Comparison of ENCODE assay signal across 33 cellular contexts in genomic region chr1:231208980-231209379, GRCh38. TPM values are rescaled to one million over a fixed set of nuclear protein-coding genes. Genes with fewer than 3 reads are reported as not detected.
"Had no signal": no experiment of that assay in that cellular context is flagged by ENCODE, and none has a peak within 500 bp of the region (broad histone marks: within the 10 kb centered on the region; RNA-seq: fewer than 3 reads in every experiment).

No MANE protein-coding gene starts in this region.

- ATAC-seq: activated CD4-positive, CD25-positive, alpha-beta regulatory T cell treated with anti-CD3 and anti-CD28 coated beads, Interleukin-2, amount 50 U/mL, for 24 hours; activated CD8-positive, alpha-beta T cell treated with anti-CD3 and anti-CD28 coated beads for 36 hours; activated naive CD8-positive, alpha-beta T cell treated with anti-CD3 and anti-CD28 coated beads, Interleukin-2, amount 50 U/mL, for 24 hours; body of pancreas; effector memory CD8-positive, alpha-beta T cell; foreskin keratinocyte; gastrocnemius medialis had no signal

- H3K27ac ChIP-seq: adrenal gland, body of pancreas, esophagus muscularis mucosa, foreskin keratinocyte, gastrocnemius medialis, WERI-Rb-1 had no signal

- H3K4me1 ChIP-seq: adrenal gland, foreskin keratinocyte, gastrocnemius medialis had no signal

- DNase-seq: activated B cell treated with CpG ODN at 0.5 μM for 24 hours; activated CD4-positive, alpha-beta T cell treated with anti-CD3 and anti-CD28 coated beads for 48 hours; activated CD4-positive, alpha-beta T cell treated with anti-CD3 and anti-CD28 coated beads, Interleukin-2, amount 50 U/mL, for 1 hour; activated CD4-positive, alpha-beta T cell treated with anti-CD3 and anti-CD28 coated beads, Interleukin-2, amount 50 U/mL, for 48 hours; activated CD8-positive, alpha-beta memory T cell treated with anti-CD3 and anti-CD28 coated beads for 24 hours; activated CD8-positive, alpha-beta T cell treated with anti-CD3 and anti-CD28 coated beads for 36 hours; activated effector memory CD4-positive, alpha-beta T cell treated with anti-CD3 and anti-CD28 coated beads, Interleukin-2, amount 50 U/mL, for 16 hours; activated naive CD4-positive, alpha-beta T cell treated with anti-CD3 and anti-CD28 coated beads for 36 hours; activated naive CD8-positive, alpha-beta T cell treated with anti-CD3 and anti-CD28 coated beads for 36 hours; activated naive CD8-positive, alpha-beta T cell treated with anti-CD3 and anti-CD28 coated beads, Interleukin-2, amount 50 U/mL, for 24 hours; activated T-cell treated with anti-CD3 and anti-CD28 coated beads, Interleukin-2, amount 50 U/mL, for 1 hour; activated T-cell treated with anti-CD3 and anti-CD28 coated beads, Interleukin-2, amount 50 U/mL, for 48 hours; adrenal gland; amygdala; body of pancreas; caudate nucleus; cortex of kidney; dermis blood vessel endothelial cell; effector CD4-positive, alpha-beta T cell; effector memory CD8-positive, alpha-beta T cell; erythroblast; foreskin keratinocyte; gastrocnemius medialis; glutamatergic neuron; T1000; WERI-Rb-1 had no signal

- H3K4me3 ChIP-seq: adrenal gland, body of pancreas, esophagus muscularis mucosa, gastrocnemius medialis had no signal

- H3K27me3 ChIP-seq: adrenal gland, body of pancreas, foreskin keratinocyte, gastrocnemius medialis had no signal

- H3K9me3 ChIP-seq: adrenal gland, body of pancreas, esophagus muscularis mucosa, gastrocnemius medialis had no signal

- H3K36me3 ChIP-seq: adrenal gland, esophagus muscularis mucosa, gastrocnemius medialis, WERI-Rb-1 had no signal

RNA-seq across cellular contexts. Expression of gene TRIM67, which starts 47.1 kb away (rescaled TPM):
- total RNA-seq: activated B cell treated with CpG ODN at 0.5 μM for 24 hours; activated CD8-positive, alpha-beta T cell treated with anti-CD3 and anti-CD28 coated beads for 36 hours; activated naive CD4-positive, alpha-beta T cell treated with anti-CD3 and anti-CD28 coated beads for 36 hours; activated naive CD8-positive, alpha-beta T cell treated with anti-CD3 and anti-CD28 coated beads for 36 hours; activated T-helper 1 cell treated with anti-CD3 and anti-CD28 coated beads, Interleukin-12 subunit alpha, Interleukin-12 subunit beta, Interleukin-2, Interleukin-4 antibody, amounts not matched to agents 30 ng/mL and 10 ng/mL and 1 ng/mL, durations not matched to agents 14 hours and 24 hours and 36 hours; activated T-helper 2 cell treated with anti-CD3 and anti-CD28 coated beads, Interferon-gamma antibody, Interleukin-2, Interleukin-4, amounts not matched to agents 10 μg/mL and 5 μg/mL and 100 μg/mL, durations not matched to agents 14 hours and 24 hours and 36 hours; aorta; dermis blood vessel endothelial cell; foreskin keratinocyte; gastrocnemius medialis; T-helper 1 cell treated with Interleukin-12 subunit alpha and Interleukin-12 subunit beta and Interleukin-4 antibody, amounts not matched to agents 30 ng/mL and 1 ng/mL, for 36 hours; T-helper 2 cell treated with Interferon-gamma antibody and Interleukin-4, amounts not matched to agents 100 ng/mL and 5 ng/mL, for 36 hours had no signal
- polyA plus RNA-seq: foreskin keratinocyte had no signal
